1 cellular context compared by ENCODE assay signal in genomic region chr1:40372658-40373322, GRCh38.
TF ChIP-seq lines count a peak whose summit lies in the region.

No MANE protein-coding gene starts in this region.

TF ChIP-seq in HepG2, 621 proteins besides CTCF, POLR2A, EP300 and RAD21:
- TF ChIP-seq AKNA (CRISPR knock-in tag; IDR thresholded peaks at IDR 0.05; ENCODE audit: borderline replicate concordance) (no peak), MAZ (IDR thresholded peaks at IDR 0.05; ENCODE audit: borderline replicate concordance, low read depth, low read length) (no peak), MAZ (CRISPR knock-in tag; IDR thresholded peaks at IDR 0.05; ENCODE audit: low read depth) (no peak), ZBTB49 (CRISPR knock-in tag; IDR thresholded peaks at IDR 0.05; ENCODE audit: borderline replicate concordance) (no peak), ZNF142 (CRISPR knock-in tag; IDR thresholded peaks at IDR 0.05) (no peak), ZNF556 (CRISPR knock-in tag; IDR thresholded peaks at IDR 0.05; ENCODE audit: borderline replicate concordance) (no peak), ZNF224 (CRISPR knock-in tag; IDR thresholded peaks at IDR 0.05) (no peak), ZNF550 (CRISPR knock-in tag; IDR thresholded peaks at IDR 0.05; ENCODE audit: borderline replicate concordance) (no peak), ZNF24 (IDR thresholded peaks at IDR 0.05) (no peak), ZNF205 (CRISPR knock-in tag; IDR thresholded peaks at IDR 0.05) (no peak), HNRNPK (IDR thresholded peaks at IDR 0.05; ENCODE audit: low read depth, low read length, poor library complexity, severe bottlenecking) (no peak), BRD4 (CRISPR knock-in tag; IDR thresholded peaks at IDR 0.05) (no peak), TARDBP (CRISPR knock-in tag; IDR thresholded peaks at IDR 0.05) (0 out of 2 replicates have a peak, but pooled peaks have one; percentile 16), ZNF644 (CRISPR knock-in tag; IDR thresholded peaks at IDR 0.05; ENCODE audit: low read depth) (no peak), MED13 (CRISPR knock-in tag; IDR thresholded peaks at IDR 0.05) (no peak)
- TF ChIP-seq, protein P1, sequence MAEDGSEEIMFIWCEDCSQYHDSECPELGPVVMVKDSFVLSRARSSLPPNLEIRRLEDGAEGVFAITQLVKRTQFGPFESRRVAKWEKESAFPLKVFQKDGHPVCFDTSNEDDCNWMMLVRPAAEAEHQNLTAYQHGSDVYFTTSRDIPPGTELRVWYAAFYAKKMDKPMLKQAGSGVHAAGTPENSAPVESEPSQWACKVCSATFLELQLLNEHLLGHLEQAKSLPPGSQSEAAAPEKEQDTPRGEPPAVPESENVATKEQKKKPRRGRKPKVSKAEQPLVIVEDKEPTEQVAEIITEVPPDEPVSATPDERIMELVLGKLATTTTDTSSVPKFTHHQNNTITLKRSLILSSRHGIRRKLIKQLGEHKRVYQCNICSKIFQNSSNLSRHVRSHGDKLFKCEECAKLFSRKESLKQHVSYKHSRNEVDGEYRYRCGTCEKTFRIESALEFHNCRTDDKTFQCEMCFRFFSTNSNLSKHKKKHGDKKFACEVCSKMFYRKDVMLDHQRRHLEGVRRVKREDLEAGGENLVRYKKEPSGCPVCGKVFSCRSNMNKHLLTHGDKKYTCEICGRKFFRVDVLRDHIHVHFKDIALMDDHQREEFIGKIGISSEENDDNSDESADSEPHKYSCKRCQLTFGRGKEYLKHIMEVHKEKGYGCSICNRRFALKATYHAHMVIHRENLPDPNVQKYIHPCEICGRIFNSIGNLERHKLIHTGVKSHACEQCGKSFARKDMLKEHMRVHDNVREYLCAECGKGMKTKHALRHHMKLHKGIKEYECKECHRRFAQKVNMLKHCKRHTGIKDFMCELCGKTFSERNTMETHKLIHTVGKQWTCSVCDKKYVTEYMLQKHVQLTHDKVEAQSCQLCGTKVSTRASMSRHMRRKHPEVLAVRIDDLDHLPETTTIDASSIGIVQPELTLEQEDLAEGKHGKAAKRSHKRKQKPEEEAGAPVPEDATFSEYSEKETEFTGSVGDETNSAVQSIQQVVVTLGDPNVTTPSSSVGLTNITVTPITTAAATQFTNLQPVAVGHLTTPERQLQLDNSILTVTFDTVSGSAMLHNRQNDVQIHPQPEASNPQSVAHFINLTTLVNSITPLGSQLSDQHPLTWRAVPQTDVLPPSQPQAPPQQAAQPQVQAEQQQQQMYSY (CRISPR knock-in tag; IDR thresholded peaks at IDR 0.05), result 0 out of 2 replicates have a peak, but pooled peaks have one; percentile 10
